6 cellular contexts compared by ENCODE assay signal in the genomic region with DNA sequence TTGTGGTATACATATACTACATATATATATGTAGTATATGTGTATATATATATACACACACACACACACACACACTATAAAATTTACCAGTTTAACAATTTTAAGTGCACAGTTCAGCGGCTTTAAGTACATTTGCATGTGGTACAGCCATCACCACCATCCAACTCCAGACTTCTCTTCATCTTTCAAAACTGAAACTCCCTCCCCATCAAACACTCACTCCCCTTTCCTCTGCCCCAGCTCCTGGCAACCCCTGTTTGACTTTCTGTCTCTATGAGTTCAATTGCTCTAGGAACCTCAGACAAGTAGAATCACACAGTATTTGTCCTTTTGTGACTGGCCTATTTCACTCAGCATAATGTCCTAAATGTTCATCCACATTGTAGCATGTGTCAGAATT.
"Had no signal": no experiment of that assay in that cellular context is flagged by ENCODE, and none has a peak within 500 bp of the region (broad histone marks: within the 10 kb centered on the region; RNA-seq: fewer than 3 reads in every experiment).

No MANE protein-coding gene starts in this region.

- H3K27ac Mint-ChIP-seq: GM23338, H9 had no signal

- H3K4me3 Mint-ChIP-seq: GM23338, H9 had no signal

- H3K4me1 Mint-ChIP-seq: GM23338 had no signal

- H2AFZ ChIP-seq: GM23338 had no signal

- ATAC-seq: GM23338, K562 had no signal

- H3K4me3 ChIP-seq: GM23338, K562 had no signal

- DNase-seq: H9, HCEC 1CT, IMR-90, KG1 had no signal

- H3K4me2 ChIP-seq: GM23338 had no signal
